ENCODE assay signal across 23 cellular contexts in the genomic region with DNA sequence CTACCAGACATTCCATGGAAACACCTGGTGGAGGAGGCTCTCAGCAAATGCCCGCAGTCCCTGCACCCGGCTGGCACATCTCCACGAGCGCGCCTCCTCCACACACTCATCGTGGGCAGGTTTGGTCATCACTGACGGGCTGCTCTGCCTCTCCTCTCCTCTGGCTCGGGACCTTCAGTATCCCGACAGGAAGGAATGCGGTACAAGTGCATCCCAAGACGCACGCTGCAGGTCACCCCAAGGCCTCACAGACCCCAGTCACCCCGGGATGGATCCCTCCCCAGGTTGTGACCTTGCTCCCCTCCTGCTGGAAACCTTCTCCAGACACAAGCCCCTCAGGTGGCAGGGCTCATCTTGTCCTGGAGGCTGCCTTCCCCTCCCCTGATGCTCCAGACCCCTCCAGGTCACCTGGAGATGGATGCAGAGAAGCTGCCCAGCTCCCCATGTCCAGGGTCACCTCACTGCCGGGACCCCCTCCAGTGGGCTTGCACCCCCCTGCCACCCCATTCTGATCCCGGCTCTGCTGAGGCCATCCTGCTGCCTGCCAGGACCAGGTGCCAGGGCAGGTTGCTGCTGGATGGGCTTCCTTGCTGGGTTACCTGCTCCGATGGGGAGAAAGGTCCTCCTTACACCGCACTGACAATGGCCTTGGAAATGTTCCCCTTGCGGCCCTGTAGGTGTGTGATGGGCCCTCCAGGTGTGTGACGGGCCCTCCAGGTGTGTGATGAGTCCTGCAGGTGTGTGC.
"Had no signal": no experiment of that assay in that cellular context is flagged by ENCODE, and none has a peak within 500 bp of the region (broad histone marks: within the 10 kb centered on the region; RNA-seq: fewer than 3 reads in every experiment).

No MANE protein-coding gene starts in this region.

- H3K27me3 ChIP-seq: colonic mucosa, dorsolateral prefrontal cortex, testis had no signal

- H3K9me3 ChIP-seq: colonic mucosa, testis had no signal

- H3K27ac ChIP-seq: colonic mucosa, dorsolateral prefrontal cortex, testis had no signal

- H3K27me3 Mint-ChIP-seq: activated naive CD8-positive, alpha-beta T cell treated with anti-CD3 and anti-CD28 coated beads, Interleukin-2, amount 10 ng/mL, durations not matched to agents 7 days and 5 days; activated T-cell treated with anti-CD3 and anti-CD28 coated beads, Interleukin-2, amount 50 U/mL, for 24 hours; activated T-helper 17 cell treated with anti-CD3 and anti-CD28 coated beads, Interleukin-2, amount 50 U/mL, for 72 hours; effector memory CD8-positive, alpha-beta T cell; naive thymus-derived CD8-positive, alpha-beta T cell had no signal

- ATAC-seq: activated T-helper 17 cell treated with anti-CD3 and anti-CD28 coated beads, Interleukin-2, amount 50 U/mL, for 72 hours; effector memory CD8-positive, alpha-beta T cell; esophagus mucosa; left lobe of liver; naive thymus-derived CD8-positive, alpha-beta T cell; sciatic nerve; WTC11 had no signal

- H3K4me3 ChIP-seq: colonic mucosa, dorsolateral prefrontal cortex, smooth muscle cell, testis had no signal

- H3K9me3 Mint-ChIP-seq: activated naive CD8-positive, alpha-beta T cell treated with anti-CD3 and anti-CD28 coated beads, Interleukin-2, amount 10 ng/mL, durations not matched to agents 7 days and 5 days; activated T-cell treated with anti-CD3 and anti-CD28 coated beads, Interleukin-2, amount 50 U/mL, for 24 hours; activated T-helper 17 cell treated with anti-CD3 and anti-CD28 coated beads, Interleukin-2, amount 50 U/mL, for 72 hours; effector memory CD8-positive, alpha-beta T cell; mesothelial cell of epicardium; WTC11 had no signal

- H3K4me1 Mint-ChIP-seq: activated naive CD8-positive, alpha-beta T cell treated with anti-CD3 and anti-CD28 coated beads, Interleukin-2, amount 10 ng/mL, durations not matched to agents 7 days and 5 days; activated T-helper 17 cell treated with anti-CD3 and anti-CD28 coated beads, Interleukin-2, amount 50 U/mL, for 72 hours; WTC11 had no signal

- H3K4me1 ChIP-seq: colonic mucosa, testis had no signal

- FAIRE-seq: endothelial cell of umbilical vein, TTC549 had no signal

- DNase-seq: activated CD8-positive, alpha-beta memory T cell treated with anti-CD3 and anti-CD28 coated beads, Interleukin-2, amount 50 U/mL, for 4 hours; activated naive CD8-positive, alpha-beta T cell treated with anti-CD3 and anti-CD28 coated beads, Interleukin-2, amount 10 ng/mL, durations not matched to agents 7 days and 5 days; activated T-cell treated with anti-CD3 and anti-CD28 coated beads, Interleukin-2, amount 50 U/mL, for 24 hours; amygdala; caudate nucleus; colonic mucosa; effector memory CD8-positive, alpha-beta T cell; foreskin melanocyte; stimulated activated CD4-positive, alpha-beta T cell treated with anti-CD3 and anti-CD28 coated beads, Interleukin-4, amount 100 ng/mL, for 1 hour; stimulated activated naive CD4-positive, alpha-beta T cell; T-helper 1 cell; testis had no signal

- H3K4me3 Mint-ChIP-seq: activated naive CD8-positive, alpha-beta T cell treated with anti-CD3 and anti-CD28 coated beads, Interleukin-2, amount 10 ng/mL, durations not matched to agents 7 days and 5 days; activated T-cell treated with anti-CD3 and anti-CD28 coated beads, Interleukin-2, amount 50 U/mL, for 24 hours; activated T-helper 17 cell treated with anti-CD3 and anti-CD28 coated beads, Interleukin-2, amount 50 U/mL, for 72 hours; effector memory CD8-positive, alpha-beta T cell; mesothelial cell of epicardium; WTC11 had no signal

- H3K36me3 ChIP-seq: colonic mucosa had no signal

- H3K36me3 Mint-ChIP-seq: activated naive CD8-positive, alpha-beta T cell treated with anti-CD3 and anti-CD28 coated beads, Interleukin-2, amount 10 ng/mL, durations not matched to agents 7 days and 5 days; mesothelial cell of epicardium; WTC11 had no signal

- H3K27ac Mint-ChIP-seq: activated naive CD8-positive, alpha-beta T cell treated with anti-CD3 and anti-CD28 coated beads, Interleukin-2, amount 10 ng/mL, durations not matched to agents 7 days and 5 days; activated T-cell treated with anti-CD3 and anti-CD28 coated beads, Interleukin-2, amount 50 U/mL, for 24 hours; mesothelial cell of epicardium; WTC11 had no signal
